8 cellular contexts compared by ENCODE assay signal in the genomic region with DNA sequence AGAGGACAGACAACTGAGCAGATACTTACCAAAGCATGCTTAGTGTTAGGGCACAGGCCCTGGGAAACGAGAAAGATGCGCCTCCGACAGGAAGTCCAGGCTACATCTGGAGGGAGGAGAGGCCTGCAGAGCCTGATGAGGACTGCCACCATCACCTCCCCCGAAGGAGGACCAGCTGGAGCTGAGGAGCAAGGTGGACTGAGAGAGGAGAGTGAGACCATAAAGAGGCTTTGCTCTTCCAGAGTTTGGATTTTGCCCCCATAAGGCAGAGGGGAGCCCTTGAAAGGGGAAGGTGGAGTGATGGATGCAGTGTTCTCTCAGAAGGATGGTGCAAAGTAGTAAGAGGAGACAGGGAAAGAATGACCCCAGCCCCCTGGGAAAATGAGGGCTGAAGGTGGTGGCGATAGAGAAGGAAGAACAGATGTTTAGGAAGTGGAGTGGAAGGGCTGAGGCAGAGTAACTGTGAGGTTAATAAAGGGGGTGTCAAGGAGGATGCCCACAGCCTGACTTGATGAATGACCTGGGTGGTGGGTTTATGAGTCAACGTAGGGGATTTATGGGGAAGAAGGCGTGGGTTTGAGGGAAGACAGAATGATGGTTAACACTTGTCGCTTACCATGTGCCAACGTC. TPM values are rescaled to one million over a fixed set of nuclear protein-coding genes. Genes with fewer than 3 reads are reported as not detected.
A peak's percentile ranks its signal among the peaks of the same experiment; 100 is the strongest.
DNase-seq lines count a peak whose midpoint lies in the region; ATAC-seq, FAIRE-seq and TF ChIP-seq lines count a peak whose summit lies in the region.

No MANE protein-coding gene starts in this region.

- H2AFZ ChIP-seq in PC-9 (peak overlapping the region; percentile 90), neural cell (ENCODE audit: low read depth, low read length) (peak overlapping the region; percentile 94)

- H3K9me3 ChIP-seq in left ventricle myocardium inferior (replicated peaks) (no peaks in the 10 kb centered on the region), PC-9 (ENCODE audit: insufficient read depth, low read depth) (no peaks in the 10 kb centered on the region), neural cell (ENCODE audit: low read length) (no peaks in the 10 kb centered on the region)

- H3K9me3 Mint-ChIP-seq in endothelial cell (ENCODE audit: unreplicated experiment): no peaks in the 10 kb centered on the region

- no peak overlapping the region for H3K27ac Mint-ChIP-seq in endothelial cell (ENCODE audit: unreplicated experiment)

- no peak for FAIRE-seq in HTR-8/SVneo (lab: Jason Lieb, UNC)

- no peaks in the 10 kb centered on the region for H3K27me3 ChIP-seq in left ventricle myocardium inferior (ENCODE audit: low read depth)
- no peaks in the 10 kb centered on the region for H3K27me3 ChIP-seq in PC-9 (ENCODE audit: insufficient read depth, low read depth)
- no peaks in the 10 kb centered on the region for H3K27me3 ChIP-seq in neural cell (ENCODE audit: insufficient read depth, low read depth, low read length)

- H4K20me1 ChIP-seq in PC-9 (ENCODE audit: insufficient read depth) (peaks cover 21% of the 10 kb centered on the region), neural cell (ENCODE audit: insufficient read depth) (no peaks in the 10 kb centered on the region)

- peak overlapping the region; percentile 99 for H3K4me3 ChIP-seq in left ventricle myocardium inferior
- peak overlapping the region; percentile 61 for H3K4me3 ChIP-seq in PC-9
- peak overlapping the region; percentile 94 for H3K4me3 ChIP-seq in coronary artery
- peak overlapping the region; percentile 82 for H3K4me3 ChIP-seq in neural cell (ENCODE audit: low read length)

- H3K4me3 Mint-ChIP-seq in endothelial cell (ENCODE audit: unreplicated experiment): no peak overlapping the region

- H3K9ac ChIP-seq in neural cell (ENCODE audit: low read length): peak overlapping the region; percentile 91

- TF ChIP-seq RAD21 in neural cell (conservative IDR thresholded peaks at IDR 0.05): no peak

- intact Hi-C loops in left ventricle myocardium inferior (cut with micrococcal nuclease): no loop called here
- intact Hi-C loops in left ventricle myocardium superior (cut with micrococcal nuclease): no loop called here
- intact Hi-C loops in PC-9 (cut with micrococcal nuclease; ENCODE audit: unreplicated experiment): loop anchor here (5.0 kb wide), 1 partner anchor 76 kb away; the partner anchor contains the start of gene SOD1

- H3K27ac ChIP-seq in left ventricle myocardium inferior (replicated peaks): peak overlapping the region; percentile 98
- peak overlapping the region; percentile 38; the same call in 1 of the 2 replicates for H3K27ac ChIP-seq in PC-9
- peak overlapping the region; percentile 77 to 98 for H3K27ac ChIP-seq in coronary artery
- H3K27ac ChIP-seq in neural cell (ENCODE audit: low read length): peak overlapping the region; percentile 91

- no peaks in the 10 kb centered on the region for H3K9me2 ChIP-seq in PC-9 (ENCODE audit: insufficient read depth)
- H3K9me2 ChIP-seq in neural cell (ENCODE audit: insufficient read depth, low read length): no peaks in the 10 kb centered on the region

- TF ChIP-seq CTCF in left ventricle myocardium inferior (IDR thresholded peaks at IDR 0.05; ENCODE audit: borderline replicate concordance) (no peak), PC-9 (conservative IDR thresholded peaks at IDR 0.05) (no peak), coronary artery (IDR thresholded peaks at IDR 0.05) (no peak), neural cell (IDR thresholded peaks at IDR 0.05; ENCODE audit: poor library complexity, severe bottlenecking) (no peak), endothelial cell (IDR thresholded peaks at IDR 0.05; ENCODE audit: unreplicated experiment) (no peak)

- no peak for ATAC-seq in left ventricle myocardium superior

- POLR2A ChIA-PET in PC-9 (lab: Charles Lee; ENCODE audit: unreplicated experiment): interaction anchor here (0.6 kb wide), 1 partner anchor 27 kb away, joined by 5 read pairs; no protein-coding TSS in a partner anchor

- no peaks in the 10 kb centered on the region for H3K36me3 ChIP-seq in left ventricle myocardium inferior
- no peaks in the 10 kb centered on the region for H3K36me3 ChIP-seq in PC-9 (ENCODE audit: low read depth)
- no peaks in the 10 kb centered on the region for H3K36me3 ChIP-seq in neural cell (ENCODE audit: insufficient read depth, low read length)

- CTCF ChIA-PET in PC-9 (lab: Charles Lee): interaction anchor here (0.7 kb wide), 1 partner anchor 63 kb away, joined by 3 read pairs; no protein-coding TSS in a partner anchor

- H3F3A ChIP-seq in PC-9 (ENCODE audit: insufficient read depth, low read depth): peaks cover 3% of the 10 kb centered on the region; the same call in 1 of the 2 replicates
- no peaks in the 10 kb centered on the region for H3F3A ChIP-seq in neural cell (ENCODE audit: insufficient read depth, low read length, poor library complexity, severe bottlenecking)

- H3K27me3 Mint-ChIP-seq in endothelial cell (ENCODE audit: unreplicated experiment): peaks cover 6% of the 10 kb centered on the region

- H3K79me2 ChIP-seq in PC-9 (ENCODE audit: low read depth): peaks cover 37% of the 10 kb centered on the region
- peaks cover 31% of the 10 kb centered on the region for H3K79me2 ChIP-seq in neural cell (replicated peaks; ENCODE audit: insufficient read depth, low read length)

- TF ChIP-seq EP300 in neural cell (conservative IDR thresholded peaks at IDR 0.05; ENCODE audit: poor library complexity, severe bottlenecking): no peak

- BruUV-seq in PC-9 (replicated peaks; lab: Mats Ljungman, UMichigan): no TSS peak

- H3K4me2 ChIP-seq in PC-9: peak overlapping the region; percentile 88
- peak overlapping the region; percentile 69 for H3K4me2 ChIP-seq in neural cell (ENCODE audit: low read length)

- H3K4me1 Mint-ChIP-seq in endothelial cell (ENCODE audit: unreplicated experiment): peaks cover 10% of the 10 kb centered on the region

- no peak for DNase-seq in left ventricle myocardium inferior
- DNase-seq in left ventricle myocardium superior: no peak
- DNase-seq in PC-9: peak in 1 of 2 experiments; percentile 3
- no peak for DNase-seq in coronary artery (ENCODE audit: low spot score)
- no peak for DNase-seq in endothelial cell (ENCODE audit: low spot score)
- DNase-seq in HTR-8/SVneo (ENCODE audit: insufficient read length, low spot score): no peak
- DNase-seq in retina: no peak

- peaks cover 4% of the 10 kb centered on the region for H3K36me3 Mint-ChIP-seq in endothelial cell (ENCODE audit: low read depth, unreplicated experiment)

- H3K4me1 ChIP-seq in left ventricle myocardium inferior: peaks cover 57% of the 10 kb centered on the region
- peaks cover 21% of the 10 kb centered on the region for H3K4me1 ChIP-seq in PC-9 (replicated peaks; ENCODE audit: insufficient read depth)

TF ChIP-seq in neural cell, 6 proteins besides CTCF, POLR2A, EP300 and RAD21:
- TF ChIP-seq TAF1 (IDR thresholded peaks at IDR 0.05; ENCODE audit: low read depth) (no peak), EZH2 (IDR thresholded peaks at IDR 0.05; ENCODE audit: borderline replicate concordance, insufficient read depth, low read length, poor library complexity, severe bottlenecking) (no peak), POLR2AphosphoS5 (IDR thresholded peaks at IDR 0.05) (no peak), REST (IDR thresholded peaks at IDR 0.05; ENCODE audit: borderline replicate concordance) (no peak), SMC3 (conservative IDR thresholded peaks at IDR 0.05; ENCODE audit: poor library complexity) (no peak), MXI1 (conservative IDR thresholded peaks at IDR 0.05; ENCODE audit: poor library complexity, severe bottlenecking) (no peak)

RNA-seq across cellular contexts. Expression of gene SCAF4, which starts 1.1 kb away (rescaled TPM):
- total RNA-seq in left ventricle myocardium inferior (15.3 TPM), left ventricle myocardium superior (16.7 TPM), PC-9 (2021) (22.4 and 30.0 TPM in 2 replicates), endothelial cell (ENCODE audit: unreplicated experiment) (49.7 TPM)
- polyA plus RNA-seq in neural cell: 5.2 and 5.4 TPM in 2 replicates
- polyA minus RNA-seq in neural cell: 12.9 and 20.1 TPM in 2 replicates

Comparison
In these comparisons a context has a peak if more than half of its experiments do, and no peak if none do; other contexts are left out.
1. H3K27ac ChIP-seq: peak in every context shown above with its lines; median percentile 98 in left ventricle myocardium inferior; 91 in neural cell; 88 in coronary artery; 38 in PC-9.